Comparison of ENCODE assay signal across 8 cellular contexts in the genomic region with DNA sequence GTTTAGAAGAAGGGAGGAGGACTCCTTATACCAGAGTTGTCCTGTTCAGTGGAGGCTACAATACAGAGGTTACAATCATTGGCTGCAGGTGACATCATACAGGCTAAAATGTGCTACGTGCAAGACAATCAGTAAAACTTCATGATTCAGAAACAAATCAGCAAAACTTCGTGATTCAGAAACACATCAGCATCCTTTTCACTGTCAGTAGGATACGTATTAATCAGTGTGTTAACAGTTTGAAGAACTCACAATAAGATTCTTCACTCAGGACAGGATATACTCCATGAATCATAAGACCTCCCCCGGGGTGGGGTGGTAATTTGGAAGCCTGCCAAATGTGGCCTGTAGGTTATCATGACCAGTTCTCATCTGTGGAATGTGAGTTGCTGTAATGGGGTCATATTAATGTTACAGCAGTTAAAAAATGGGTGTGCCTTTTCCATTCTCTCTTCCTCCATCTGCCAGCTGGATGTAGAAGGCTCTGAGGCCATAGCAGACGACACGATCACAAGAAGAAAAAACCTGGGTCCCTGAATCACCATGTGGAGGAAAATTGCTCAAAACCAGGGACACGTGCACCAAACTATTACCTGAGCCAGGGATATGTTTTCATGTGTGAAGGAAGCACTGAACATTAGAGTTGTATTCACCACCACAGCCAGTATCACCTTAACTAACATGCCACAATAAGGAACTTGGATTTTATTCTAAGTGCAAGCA.
DNase-seq lines count a peak whose midpoint lies in the region; ATAC-seq and TF ChIP-seq lines count a peak whose summit lies in the region.

No MANE protein-coding gene starts in this region.

- H3K27me3 Mint-ChIP-seq in activated CD8-positive, alpha-beta T cell treated with anti-CD3 and anti-CD28 coated beads for 36 hours = peaks cover 4% of the 10 kb centered on the region
- H3K27me3 Mint-ChIP-seq in activated CD8-positive, alpha-beta T cell treated with anti-CD3 and anti-CD28 coated beads, Interleukin-2, amount 10 ng/mL, durations not matched to agents 7 days and 5 days (ENCODE audit: low read depth) = peaks cover 3% of the 10 kb centered on the region

- DNase-seq in activated CD8-positive, alpha-beta T cell treated with anti-CD3 and anti-CD28 coated beads for 36 hours = peak; percentile 71
- no peak for DNase-seq in activated CD8-positive, alpha-beta T cell treated with anti-CD3 and anti-CD28 coated beads, Interleukin-2, amount 10 ng/mL, durations not matched to agents 7 days and 5 days
- DNase-seq in RPMI8226 (peak; percentile 28), fibroblast of mammary gland (ENCODE audit: low read depth) (peak; percentile 99), NCI-H2081 treated with DMSO at 0.1 percent for 48 hours (lab: John Stamatoyannopoulos, UW) (no peak), NCI-H2107 (lab: John Stamatoyannopoulos, UW) (no peak), nucleus accumbens (lab: John Stamatoyannopoulos, UW) (no peak)
- peak; percentile 40 for DNase-seq in stimulated activated CD8-positive, alpha-beta memory T cell treated with anti-CD3 and anti-CD28 coated beads, Interleukin-12 subunit alpha, Interleukin-12 subunit beta, amount 100 ng/mL, for 24 hours (ENCODE audit: extremely low read depth)

- intact Hi-C loops in activated CD8-positive, alpha-beta T cell treated with anti-CD3 and anti-CD28 coated beads for 36 hours (cut with micrococcal nuclease) = no loop called here

- H3K4me3 ChIP-seq in fibroblast of mammary gland (ENCODE audit: control insufficient read depth, low read depth, low read length) = no peak overlapping the region

- TF ChIP-seq CTCF in activated CD8-positive, alpha-beta T cell treated with anti-CD3 and anti-CD28 coated beads for 36 hours (IDR thresholded peaks at IDR 0.05) = no peak
- TF ChIP-seq CTCF in fibroblast of mammary gland (conservative IDR thresholded peaks at IDR 0.05; ENCODE audit: control insufficient read depth, insufficient read depth, low read depth, low read length) = no peak

- H3K27ac Mint-ChIP-seq in activated CD8-positive, alpha-beta T cell treated with anti-CD3 and anti-CD28 coated beads for 36 hours = peak overlapping the region; percentile 69
- no peak overlapping the region for H3K27ac Mint-ChIP-seq in activated CD8-positive, alpha-beta T cell treated with anti-CD3 and anti-CD28 coated beads, Interleukin-2, amount 10 ng/mL, durations not matched to agents 7 days and 5 days

- H3K4me3 Mint-ChIP-seq in activated CD8-positive, alpha-beta T cell treated with anti-CD3 and anti-CD28 coated beads for 36 hours = no peak overlapping the region
- H3K4me3 Mint-ChIP-seq in activated CD8-positive, alpha-beta T cell treated with anti-CD3 and anti-CD28 coated beads, Interleukin-2, amount 10 ng/mL, durations not matched to agents 7 days and 5 days = no peak overlapping the region

- no peaks in the 10 kb centered on the region for H3K36me3 Mint-ChIP-seq in activated CD8-positive, alpha-beta T cell treated with anti-CD3 and anti-CD28 coated beads for 36 hours (ENCODE audit: low read depth)
- no peaks in the 10 kb centered on the region for H3K36me3 Mint-ChIP-seq in activated CD8-positive, alpha-beta T cell treated with anti-CD3 and anti-CD28 coated beads, Interleukin-2, amount 10 ng/mL, durations not matched to agents 7 days and 5 days (ENCODE audit: low read depth)

- CTCF ChIA-PET in activated CD8-positive, alpha-beta T cell treated with anti-CD3 and anti-CD28 coated beads for 36 hours (lab: Charles Lee) = no interaction called here
- CTCF ChIA-PET in activated CD8-positive, alpha-beta T cell treated with anti-CD3 and anti-CD28 coated beads, Interleukin-2, amount 10 ng/mL, durations not matched to agents 7 days and 5 days (lab: Charles Lee) = no interaction called here

- POLR2A ChIA-PET in activated CD8-positive, alpha-beta T cell treated with anti-CD3 and anti-CD28 coated beads for 36 hours (lab: Charles Lee) = no interaction called here
- POLR2A ChIA-PET in activated CD8-positive, alpha-beta T cell treated with anti-CD3 and anti-CD28 coated beads, Interleukin-2, amount 10 ng/mL, durations not matched to agents 7 days and 5 days (lab: Charles Lee) = no interaction called here

- peak; percentile 88 for ATAC-seq in activated CD8-positive, alpha-beta T cell treated with anti-CD3 and anti-CD28 coated beads for 36 hours
- ATAC-seq in activated CD8-positive, alpha-beta T cell treated with anti-CD3 and anti-CD28 coated beads, Interleukin-2, amount 10 ng/mL, durations not matched to agents 7 days and 5 days = no peak

- H3K4me1 Mint-ChIP-seq in activated CD8-positive, alpha-beta T cell treated with anti-CD3 and anti-CD28 coated beads for 36 hours (ENCODE audit: low read depth) = peaks cover 9% of the 10 kb centered on the region
- no peaks in the 10 kb centered on the region for H3K4me1 Mint-ChIP-seq in activated CD8-positive, alpha-beta T cell treated with anti-CD3 and anti-CD28 coated beads, Interleukin-2, amount 10 ng/mL, durations not matched to agents 7 days and 5 days (ENCODE audit: low read depth)

- H3K9me3 Mint-ChIP-seq in activated CD8-positive, alpha-beta T cell treated with anti-CD3 and anti-CD28 coated beads for 36 hours = peaks cover 7% of the 10 kb centered on the region
- no peaks in the 10 kb centered on the region for H3K9me3 Mint-ChIP-seq in activated CD8-positive, alpha-beta T cell treated with anti-CD3 and anti-CD28 coated beads, Interleukin-2, amount 10 ng/mL, durations not matched to agents 7 days and 5 days (ENCODE audit: insufficient read depth)

Comparison
In these comparisons a context has a peak if more than half of its experiments do, and no peak if none do; other contexts are left out.
1. DNase-seq: peak in activated CD8-positive, alpha-beta T cell treated with anti-CD3 and anti-CD28 coated beads for 36 hours (single experiment), RPMI8226 (single experiment), fibroblast of mammary gland (single experiment) and stimulated activated CD8-positive, alpha-beta memory T cell treated with anti-CD3 and anti-CD28 coated beads, Interleukin-12 subunit alpha, Interleukin-12 subunit beta, amount 100 ng/mL, for 24 hours (single experiment); none in activated CD8-positive, alpha-beta T cell treated with anti-CD3 and anti-CD28 coated beads, Interleukin-2, amount 10 ng/mL, durations not matched to agents 7 days and 5 days (single experiment), NCI-H2081 treated with DMSO at 0.1 percent for 48 hours (single experiment), NCI-H2107 (single experiment) and nucleus accumbens (0 of 56).